Comparison of ENCODE assay signal across 23 cellular contexts in the genomic region with DNA sequence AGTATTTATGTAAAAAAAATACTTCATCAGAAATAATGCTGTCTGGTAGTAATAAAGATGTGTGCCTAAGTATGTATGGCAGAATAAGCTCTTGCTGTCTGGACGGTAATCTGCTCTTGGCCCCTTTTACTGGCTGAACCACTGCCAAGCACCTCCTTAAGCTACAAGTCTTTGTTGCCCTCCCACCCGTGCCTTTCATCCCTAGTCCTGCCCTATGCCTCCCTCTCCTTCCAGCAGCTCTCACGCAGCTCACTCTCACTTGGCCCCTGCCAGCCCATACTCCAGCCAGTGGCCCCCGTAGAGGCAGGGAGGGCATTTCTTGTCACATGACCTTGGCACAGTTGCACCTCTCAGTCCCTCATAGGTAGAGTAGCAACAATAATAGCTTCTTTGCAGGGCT. TPM values are rescaled to one million over a fixed set of nuclear protein-coding genes. Genes with fewer than 3 reads are reported as not detected.
"Had no signal": no experiment of that assay in that cellular context is flagged by ENCODE, and none has a peak within 500 bp of the region (broad histone marks: within the 10 kb centered on the region; RNA-seq: fewer than 3 reads in every experiment).

No MANE protein-coding gene starts in this region.

- DNase-seq: activated B cell treated with CpG ODN at 0.5 μM for 24 hours; activated CD4-positive, alpha-beta T cell treated with anti-CD3 and anti-CD28 coated beads, Interleukin-2, amount 50 U/mL, for 1 hour; activated CD8-positive, alpha-beta T cell treated with anti-CD3 and anti-CD28 coated beads for 36 hours; activated gamma-delta T cell treated with Interleukin-2 at 50 U/mL for 16 hours; activated naive CD4-positive, alpha-beta T cell treated with anti-CD3 and anti-CD28 coated beads, Interleukin-2, amount 50 U/mL, for 16 hours; activated T-cell treated with anti-CD3 and anti-CD28 coated beads, Interleukin-2, amount 50 U/mL, for 4 hours; amygdala; central memory CD4-positive, alpha-beta T cell; kidney glomerular epithelial cell; mucosa of descending colon; posterior cingulate gyrus; stimulated activated CD4-positive, alpha-beta T cell treated with anti-CD3 and anti-CD28 coated beads, Interleukin-15, amount 100 ng/mL, for 24 hours; stimulated activated CD4-positive, alpha-beta T cell treated with anti-CD3 and anti-CD28 coated beads, Interleukin-2, amount 100 ng/mL, for 24 hours; stimulated activated naive CD4-positive, alpha-beta T cell treated with Interleukin-2 at 50 U/mL for 16 hours; T-cell; testis; trophoblast cell had no signal

- H3K4me1 ChIP-seq: testis had no signal

- H3K9me3 ChIP-seq: mucosa of descending colon, testis had no signal

- H3K4me3 ChIP-seq: lung, mucosa of descending colon, testis had no signal

- ATAC-seq: activated CD8-positive, alpha-beta T cell treated with anti-CD3 and anti-CD28 coated beads for 36 hours; activated T-cell treated with anti-CD3 and anti-CD28 coated beads, Interleukin-2, amount 50 U/mL, for 4 hours; activated T-helper 17 cell treated with anti-CD3 and anti-CD28 coated beads, Interleukin-2, amount 50 U/mL, for 72 hours; left lobe of liver; mucosa of descending colon; natural killer cell treated with Interleukin-12 subunit alpha and Interleukin-12 subunit beta and Interleukin-15 and Interleukin-18, amount 100 ng/mL, for 72 hours; T-cell had no signal

- H3K27ac ChIP-seq: testis had no signal

- FAIRE-seq: endothelial cell of umbilical vein, frontal cortex had no signal

- H3K27me3 ChIP-seq: testis had no signal

RNA-seq across cellular contexts. Expression of a gene that starts 54.5 kb away (rescaled TPM):
- total RNA-seq: activated B cell treated with CpG ODN at 0.5 μM for 24 hours had no signal
